Comparison of ENCODE assay signal across 1 cellular context in the genomic region with DNA sequence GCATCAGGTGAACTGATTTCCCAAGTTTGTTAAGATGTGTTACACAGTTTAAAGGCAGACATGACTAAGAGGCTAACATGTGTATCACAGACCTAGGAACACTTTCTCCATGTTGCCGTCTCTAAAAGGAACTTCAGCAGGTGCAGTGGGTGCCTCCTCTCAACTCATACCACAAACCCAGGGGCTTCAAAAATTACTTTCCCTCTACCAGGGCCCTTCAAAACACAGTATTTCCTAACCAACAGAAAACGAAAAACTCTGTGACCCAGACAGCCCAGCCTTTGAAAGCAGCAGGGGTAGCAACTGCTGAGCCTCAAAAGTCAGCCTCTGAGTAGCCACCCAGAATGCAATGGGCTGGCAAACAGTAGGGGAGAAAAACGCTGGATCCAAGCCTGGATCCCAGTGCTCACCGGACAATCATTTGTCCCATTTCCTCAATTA.
TF ChIP-seq lines count a peak whose summit lies in the region.

No MANE protein-coding gene starts in this region.

TF ChIP-seq in K562, 482 proteins besides CTCF, POLR2A, EP300 and RAD21:
- TF ChIP-seq ZNF589 (CRISPR knock-in tag; IDR thresholded peaks at IDR 0.05; ENCODE audit: low read depth) (0 out of 2 replicates have a peak, but pooled peaks have one; percentile 1), TEAD2 (tag; IDR thresholded peaks at IDR 0.05) (no peak), DPF2 (IDR thresholded peaks at IDR 0.05) (no peak), ZBTB5 (IDR thresholded peaks at IDR 0.05) (no peak), BACH1 (tag; IDR thresholded peaks at IDR 0.05) (no peak)
